Comparison of ENCODE assay signal across 8 cellular contexts in the genomic region with DNA sequence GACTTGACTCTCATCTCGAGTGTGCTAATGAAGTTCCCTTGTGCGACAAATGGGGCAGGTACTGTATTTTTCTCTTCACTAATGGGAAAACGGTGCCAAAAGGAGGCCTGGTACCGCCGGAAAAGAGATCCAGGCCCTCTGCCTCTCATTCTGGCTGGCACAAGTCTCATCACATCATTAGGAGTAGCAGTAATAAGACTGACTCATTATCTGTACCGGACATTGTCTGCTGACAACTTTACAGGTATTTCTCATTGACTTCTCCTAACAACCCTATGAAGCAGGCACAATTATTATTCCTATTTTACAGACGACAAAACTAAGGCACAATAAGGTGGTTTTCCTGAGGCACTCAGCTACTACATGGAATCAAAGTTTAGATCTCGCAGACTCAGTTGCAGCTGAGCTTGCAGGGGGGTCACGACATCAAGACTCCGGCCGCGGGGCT. TPM values are rescaled to one million over a fixed set of nuclear protein-coding genes. Genes with fewer than 3 reads are reported as not detected.
DNase-seq lines count a peak whose midpoint lies in the region; TF ChIP-seq lines count a peak whose summit lies in the region.

No MANE protein-coding gene starts in this region.

- peak overlapping the region; percentile 92 for H3K27ac Mint-ChIP-seq in activated T-cell treated with anti-CD3 and anti-CD28 coated beads, Interleukin-2, amount 50 U/mL, for 24 hours

- peaks cover 53% of the 10 kb centered on the region for H3K4me1 Mint-ChIP-seq in activated T-cell treated with anti-CD3 and anti-CD28 coated beads, Interleukin-2, amount 50 U/mL, for 24 hours (ENCODE audit: low read depth)

- no peaks in the 10 kb centered on the region for H3K36me3 ChIP-seq in brain microvascular endothelial cell (replicated peaks)

- peak overlapping the region; percentile 87 for H3K4me3 Mint-ChIP-seq in activated T-cell treated with anti-CD3 and anti-CD28 coated beads, Interleukin-2, amount 50 U/mL, for 24 hours

- no peaks in the 10 kb centered on the region for H3K27me3 Mint-ChIP-seq in activated T-cell treated with anti-CD3 and anti-CD28 coated beads, Interleukin-2, amount 50 U/mL, for 24 hours

- H3K36me3 Mint-ChIP-seq in activated T-cell treated with anti-CD3 and anti-CD28 coated beads, Interleukin-2, amount 50 U/mL, for 24 hours (ENCODE audit: low read depth), result peaks cover 15% of the 10 kb centered on the region

- no peaks in the 10 kb centered on the region for H3K27me3 ChIP-seq in brain microvascular endothelial cell (replicated peaks)

- H3K4me3 ChIP-seq in brain microvascular endothelial cell (ENCODE audit: low read depth, low read length), result peak overlapping the region; percentile 62

- no peak for TF ChIP-seq CTCF in brain microvascular endothelial cell (IDR thresholded peaks at IDR 0.05; ENCODE audit: low read depth, low read length, missing control alignments)

- DNase-seq in activated T-cell treated with anti-CD3 and anti-CD28 coated beads, Interleukin-2, amount 50 U/mL, for 24 hours, result no peak
- DNase-seq in activated T-cell treated with anti-CD3 and anti-CD28 coated beads for 4 hours (no peak), NCI-H1105 (lab: John Stamatoyannopoulos, UW) (peak; percentile 18), brain microvascular endothelial cell (no peak), kidney tubule cell (ENCODE audit: low spot score) (peak; percentile 54), NCI-H69 (lab: John Stamatoyannopoulos, UW) (no peak), NCI-H2196 (lab: John Stamatoyannopoulos, UW; ENCODE audit: unreplicated experiment) (no peak)

- in situ Hi-C loops in brain microvascular endothelial cell (cut with HindIII; ENCODE audit: low pct_ligation_motif_present, low sequenced_read_pairs), result no loop called here

- no peaks in the 10 kb centered on the region for H3K9me3 Mint-ChIP-seq in activated T-cell treated with anti-CD3 and anti-CD28 coated beads, Interleukin-2, amount 50 U/mL, for 24 hours

- no peak overlapping the region for H3K27ac ChIP-seq in brain microvascular endothelial cell
- peak overlapping the region; percentile 66 for H3K27ac ChIP-seq in temporal lobe (ENCODE audit: low read depth, low read length)

RNA-seq across cellular contexts. Expression of a gene that starts 0.7 kb away (rescaled TPM):
- total RNA-seq in temporal lobe, result 39.3 TPM

Comparison
In these comparisons a context has a peak if more than half of its experiments do, and no peak if none do; other contexts are left out.
1. DNase-seq: peak in NCI-H1105 (single experiment) and kidney tubule cell (single experiment); none in activated T-cell treated with anti-CD3 and anti-CD28 coated beads, Interleukin-2, amount 50 U/mL, for 24 hours (single experiment), activated T-cell treated with anti-CD3 and anti-CD28 coated beads for 4 hours (single experiment), brain microvascular endothelial cell (single experiment), NCI-H69 (single experiment) and NCI-H2196 (single experiment).